ENCODE assay signal across 2 cellular contexts in the genomic region with DNA sequence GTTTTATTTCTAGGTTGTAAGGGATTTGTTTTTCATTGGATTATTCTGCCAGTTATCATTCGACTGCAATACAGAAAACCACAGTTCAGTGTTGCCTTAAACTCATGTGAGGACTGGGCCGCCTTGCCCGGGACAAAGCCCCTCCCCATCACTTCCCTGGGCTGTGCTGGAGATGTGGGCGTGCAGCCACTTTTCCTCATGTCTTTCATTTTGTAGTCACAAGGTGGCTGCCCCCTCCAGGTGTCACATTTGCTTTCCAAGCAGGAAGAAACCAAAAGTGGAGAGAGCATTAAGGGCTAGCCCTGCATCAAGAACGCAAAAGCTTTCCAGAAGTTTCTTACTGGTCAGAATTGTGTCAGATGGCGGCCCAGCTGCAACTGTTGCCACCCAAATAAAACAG.
TF ChIP-seq lines count a peak whose summit lies in the region.

No MANE protein-coding gene starts in this region.

TF ChIP-seq in GM23338, 12 proteins besides CTCF, POLR2A, EP300 and RAD21 (continues in another document):
- TF ChIP-seq, protein P1, sequence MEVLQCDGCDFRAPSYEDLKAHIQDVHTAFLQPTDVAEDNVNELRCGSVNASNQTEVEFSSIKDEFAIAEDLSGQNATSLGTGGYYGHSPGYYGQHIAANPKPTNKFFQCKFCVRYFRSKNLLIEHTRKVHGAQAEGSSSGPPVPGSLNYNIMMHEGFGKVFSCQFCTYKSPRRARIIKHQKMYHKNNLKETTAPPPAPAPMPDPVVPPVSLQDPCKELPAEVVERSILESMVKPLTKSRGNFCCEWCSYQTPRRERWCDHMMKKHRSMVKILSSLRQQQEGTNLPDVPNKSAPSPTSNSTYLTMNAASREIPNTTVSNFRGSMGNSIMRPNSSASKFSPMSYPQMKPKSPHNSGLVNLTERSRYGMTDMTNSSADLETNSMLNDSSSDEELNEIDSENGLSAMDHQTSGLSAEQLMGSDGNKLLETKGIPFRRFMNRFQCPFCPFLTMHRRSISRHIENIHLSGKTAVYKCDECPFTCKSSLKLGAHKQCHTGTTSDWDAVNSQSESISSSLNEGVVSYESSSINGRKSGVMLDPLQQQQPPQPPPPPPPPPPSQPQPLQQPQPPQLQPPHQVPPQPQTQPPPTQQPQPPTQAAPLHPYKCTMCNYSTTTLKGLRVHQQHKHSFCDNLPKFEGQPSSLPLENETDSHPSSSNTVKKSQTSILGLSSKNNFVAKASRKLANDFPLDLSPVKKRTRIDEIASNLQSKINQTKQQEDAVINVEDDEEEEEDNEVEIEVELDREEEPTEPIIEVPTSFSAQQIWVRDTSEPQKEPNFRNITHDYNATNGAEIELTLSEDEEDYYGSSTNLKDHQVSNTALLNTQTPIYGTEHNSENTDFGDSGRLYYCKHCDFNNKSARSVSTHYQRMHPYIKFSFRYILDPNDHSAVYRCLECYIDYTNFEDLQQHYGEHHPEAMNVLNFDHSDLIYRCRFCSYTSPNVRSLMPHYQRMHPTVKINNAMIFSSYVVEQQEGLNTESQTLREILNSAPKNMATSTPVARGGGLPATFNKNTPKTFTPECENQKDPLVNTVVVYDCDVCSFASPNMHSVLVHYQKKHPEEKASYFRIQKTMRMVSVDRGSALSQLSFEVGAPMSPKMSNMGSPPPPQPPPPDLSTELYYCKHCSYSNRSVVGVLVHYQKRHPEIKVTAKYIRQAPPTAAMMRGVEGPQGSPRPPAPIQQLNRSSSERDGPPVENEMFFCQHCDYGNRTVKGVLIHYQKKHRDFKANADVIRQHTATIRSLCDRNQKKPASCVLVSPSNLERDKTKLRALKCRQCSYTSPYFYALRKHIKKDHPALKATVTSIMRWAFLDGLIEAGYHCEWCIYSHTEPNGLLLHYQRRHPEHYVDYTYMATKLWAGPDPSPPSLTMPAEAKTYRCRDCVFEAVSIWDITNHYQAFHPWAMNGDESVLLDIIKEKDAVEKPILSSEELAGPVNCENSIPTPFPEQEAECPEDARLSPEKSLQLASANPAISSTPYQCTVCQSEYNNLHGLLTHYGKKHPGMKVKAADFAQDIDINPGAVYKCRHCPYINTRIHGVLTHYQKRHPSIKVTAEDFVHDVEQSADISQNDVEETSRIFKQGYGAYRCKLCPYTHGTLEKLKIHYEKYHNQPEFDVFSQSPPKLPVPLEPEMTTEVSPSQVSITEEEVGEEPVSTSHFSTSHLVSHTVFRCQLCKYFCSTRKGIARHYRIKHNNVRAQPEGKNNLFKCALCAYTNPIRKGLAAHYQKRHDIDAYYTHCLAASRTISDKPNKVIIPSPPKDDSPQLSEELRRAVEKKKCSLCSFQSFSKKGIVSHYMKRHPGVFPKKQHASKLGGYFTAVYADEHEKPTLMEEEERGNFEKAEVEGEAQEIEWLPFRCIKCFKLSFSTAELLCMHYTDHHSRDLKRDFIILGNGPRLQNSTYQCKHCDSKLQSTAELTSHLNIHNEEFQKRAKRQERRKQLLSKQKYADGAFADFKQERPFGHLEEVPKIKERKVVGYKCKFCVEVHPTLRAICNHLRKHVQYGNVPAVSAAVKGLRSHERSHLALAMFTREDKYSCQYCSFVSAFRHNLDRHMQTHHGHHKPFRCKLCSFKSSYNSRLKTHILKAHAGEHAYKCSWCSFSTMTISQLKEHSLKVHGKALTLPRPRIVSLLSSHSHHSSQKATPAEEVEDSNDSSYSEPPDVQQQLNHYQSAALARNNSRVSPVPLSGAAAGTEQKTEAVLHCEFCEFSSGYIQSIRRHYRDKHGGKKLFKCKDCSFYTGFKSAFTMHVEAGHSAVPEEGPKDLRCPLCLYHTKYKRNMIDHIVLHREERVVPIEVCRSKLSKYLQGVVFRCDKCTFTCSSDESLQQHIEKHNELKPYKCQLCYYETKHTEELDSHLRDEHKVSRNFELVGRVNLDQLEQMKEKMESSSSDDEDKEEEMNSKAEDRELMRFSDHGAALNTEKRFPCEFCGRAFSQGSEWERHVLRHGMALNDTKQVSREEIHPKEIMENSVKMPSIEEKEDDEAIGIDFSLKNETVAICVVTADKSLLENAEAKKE (CRISPR knock-in tag; IDR thresholded peaks at IDR 0.05) = no peak
- no peak for TF ChIP-seq NANOG (IDR thresholded peaks at IDR 0.05; ENCODE audit: borderline replicate concordance)
- TF ChIP-seq ZNF331 (CRISPR knock-in tag; IDR thresholded peaks at IDR 0.05; ENCODE audit: low read depth) = no peak
- no peak for TF ChIP-seq EZH2phosphoT487 (IDR thresholded peaks at IDR 0.05; ENCODE audit: unreplicated experiment)
- TF ChIP-seq ZNF114 (CRISPR knock-in tag; IDR thresholded peaks at IDR 0.05) = no peak
- TF ChIP-seq ETS1 (IDR thresholded peaks at IDR 0.05) = no peak
- TF ChIP-seq, protein P2, sequence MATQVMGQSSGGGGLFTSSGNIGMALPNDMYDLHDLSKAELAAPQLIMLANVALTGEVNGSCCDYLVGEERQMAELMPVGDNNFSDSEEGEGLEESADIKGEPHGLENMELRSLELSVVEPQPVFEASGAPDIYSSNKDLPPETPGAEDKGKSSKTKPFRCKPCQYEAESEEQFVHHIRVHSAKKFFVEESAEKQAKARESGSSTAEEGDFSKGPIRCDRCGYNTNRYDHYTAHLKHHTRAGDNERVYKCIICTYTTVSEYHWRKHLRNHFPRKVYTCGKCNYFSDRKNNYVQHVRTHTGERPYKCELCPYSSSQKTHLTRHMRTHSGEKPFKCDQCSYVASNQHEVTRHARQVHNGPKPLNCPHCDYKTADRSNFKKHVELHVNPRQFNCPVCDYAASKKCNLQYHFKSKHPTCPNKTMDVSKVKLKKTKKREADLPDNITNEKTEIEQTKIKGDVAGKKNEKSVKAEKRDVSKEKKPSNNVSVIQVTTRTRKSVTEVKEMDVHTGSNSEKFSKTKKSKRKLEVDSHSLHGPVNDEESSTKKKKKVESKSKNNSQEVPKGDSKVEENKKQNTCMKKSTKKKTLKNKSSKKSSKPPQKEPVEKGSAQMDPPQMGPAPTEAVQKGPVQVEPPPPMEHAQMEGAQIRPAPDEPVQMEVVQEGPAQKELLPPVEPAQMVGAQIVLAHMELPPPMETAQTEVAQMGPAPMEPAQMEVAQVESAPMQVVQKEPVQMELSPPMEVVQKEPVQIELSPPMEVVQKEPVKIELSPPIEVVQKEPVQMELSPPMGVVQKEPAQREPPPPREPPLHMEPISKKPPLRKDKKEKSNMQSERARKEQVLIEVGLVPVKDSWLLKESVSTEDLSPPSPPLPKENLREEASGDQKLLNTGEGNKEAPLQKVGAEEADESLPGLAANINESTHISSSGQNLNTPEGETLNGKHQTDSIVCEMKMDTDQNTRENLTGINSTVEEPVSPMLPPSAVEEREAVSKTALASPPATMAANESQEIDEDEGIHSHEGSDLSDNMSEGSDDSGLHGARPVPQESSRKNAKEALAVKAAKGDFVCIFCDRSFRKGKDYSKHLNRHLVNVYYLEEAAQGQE (IDR thresholded peaks at IDR 0.05; ENCODE audit: unreplicated experiment) = no peak
- TF ChIP-seq EZH2 (IDR thresholded peaks at IDR 0.05; ENCODE audit: low read depth, unreplicated experiment) = no peak
- no peak for TF ChIP-seq CREB1 (CRISPR knock-in tag; IDR thresholded peaks at IDR 0.05; ENCODE audit: low read depth)
- TF ChIP-seq JUNB (IDR thresholded peaks at IDR 0.05; ENCODE audit: unreplicated experiment) = no peak

TF ChIP-seq in HCT116, 20 proteins besides CTCF, POLR2A, EP300 and RAD21 (continued from another document):
- TF ChIP-seq, protein P3, sequence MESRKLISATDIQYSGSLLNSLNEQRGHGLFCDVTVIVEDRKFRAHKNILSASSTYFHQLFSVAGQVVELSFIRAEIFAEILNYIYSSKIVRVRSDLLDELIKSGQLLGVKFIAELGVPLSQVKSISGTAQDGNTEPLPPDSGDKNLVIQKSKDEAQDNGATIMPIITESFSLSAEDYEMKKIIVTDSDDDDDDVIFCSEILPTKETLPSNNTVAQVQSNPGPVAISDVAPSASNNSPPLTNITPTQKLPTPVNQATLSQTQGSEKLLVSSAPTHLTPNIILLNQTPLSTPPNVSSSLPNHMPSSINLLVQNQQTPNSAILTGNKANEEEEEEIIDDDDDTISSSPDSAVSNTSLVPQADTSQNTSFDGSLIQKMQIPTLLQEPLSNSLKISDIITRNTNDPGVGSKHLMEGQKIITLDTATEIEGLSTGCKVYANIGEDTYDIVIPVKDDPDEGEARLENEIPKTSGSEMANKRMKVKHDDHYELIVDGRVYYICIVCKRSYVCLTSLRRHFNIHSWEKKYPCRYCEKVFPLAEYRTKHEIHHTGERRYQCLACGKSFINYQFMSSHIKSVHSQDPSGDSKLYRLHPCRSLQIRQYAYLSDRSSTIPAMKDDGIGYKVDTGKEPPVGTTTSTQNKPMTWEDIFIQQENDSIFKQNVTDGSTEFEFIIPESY (IDR thresholded peaks at IDR 0.05; ENCODE audit: extremely low read depth, insufficient replicate concordance, low read length) = no peak
- TF ChIP-seq YY1 (IDR thresholded peaks at IDR 0.05; ENCODE audit: extremely low read depth, insufficient replicate concordance, low read depth, low read length) (no peak), ELF1 (IDR thresholded peaks at IDR 0.05; ENCODE audit: borderline replicate concordance, low read depth) (no peak), JUND (IDR thresholded peaks at IDR 0.05) (no peak), ZNF274 (IDR thresholded peaks at IDR 0.05; ENCODE audit: low read depth, low read length) (no peak), TCF7L2 (IDR thresholded peaks at IDR 0.05; ENCODE audit: borderline replicate concordance, extremely low read depth, insufficient read depth, insufficient read length) (no peak), ZFX (IDR thresholded peaks at IDR 0.05) (no peak), SRF (IDR thresholded peaks at IDR 0.05; ENCODE audit: low read depth) (no peak), EZH2 (IDR thresholded peaks at IDR 0.05) (no peak), CBX3 (IDR thresholded peaks at IDR 0.05; ENCODE audit: low read depth) (no peak)
- TF ChIP-seq, protein P2 (IDR thresholded peaks at IDR 0.05; ENCODE audit: low read depth) = no peak
TF ChIP-seq in HCT116: peak in this region for 0.
